Comparison of ENCODE assay signal across 19 cellular contexts in genomic region chr7:113809591-113809990, GRCh38.
"Had no signal": no experiment of that assay in that cellular context is flagged by ENCODE, and none has a peak within 500 bp of the region (broad histone marks: within the 10 kb centered on the region; RNA-seq: fewer than 3 reads in every experiment).

No MANE protein-coding gene starts in this region.

- H3K36me3 ChIP-seq: gastrocnemius medialis, heart right ventricle, pancreas, stomach, thoracic aorta, transverse colon had no signal

- H3K9me3 ChIP-seq: gastrocnemius medialis, heart right ventricle, mucosa of descending colon, pancreas, thoracic aorta, transverse colon had no signal

- H3K27ac ChIP-seq: dorsolateral prefrontal cortex, gastrocnemius medialis, heart right ventricle, pancreas, stomach, thoracic aorta, transverse colon had no signal

- DNase-seq: cortex of kidney; dorsolateral prefrontal cortex; effector CD8-positive, alpha-beta T cell; gastrocnemius medialis; heart right ventricle; hypothalamus; islet precursor cell; mammary epithelial cell; mucosa of descending colon; naive thymus-derived CD8-positive, alpha-beta T cell; pancreas; stimulated activated naive CD4-positive, alpha-beta T cell; stomach; substantia nigra; transverse colon had no signal

- H3K27me3 ChIP-seq: gastrocnemius medialis, heart right ventricle, pancreas, stomach, transverse colon had no signal

- ATAC-seq: esophagus mucosa; gastrocnemius medialis; heart right ventricle; left lobe of liver; mucosa of descending colon; naive thymus-derived CD8-positive, alpha-beta T cell; pancreas; sciatic nerve had no signal

- H3K4me3 ChIP-seq: dorsolateral prefrontal cortex, gastrocnemius medialis, heart right ventricle, mucosa of descending colon, pancreas, stomach, thoracic aorta, transverse colon had no signal

- H3K4me1 ChIP-seq: gastrocnemius medialis, pancreas, stomach, transverse colon had no signal
